Comparison of ENCODE assay signal across 18 cellular contexts in the genomic region with DNA sequence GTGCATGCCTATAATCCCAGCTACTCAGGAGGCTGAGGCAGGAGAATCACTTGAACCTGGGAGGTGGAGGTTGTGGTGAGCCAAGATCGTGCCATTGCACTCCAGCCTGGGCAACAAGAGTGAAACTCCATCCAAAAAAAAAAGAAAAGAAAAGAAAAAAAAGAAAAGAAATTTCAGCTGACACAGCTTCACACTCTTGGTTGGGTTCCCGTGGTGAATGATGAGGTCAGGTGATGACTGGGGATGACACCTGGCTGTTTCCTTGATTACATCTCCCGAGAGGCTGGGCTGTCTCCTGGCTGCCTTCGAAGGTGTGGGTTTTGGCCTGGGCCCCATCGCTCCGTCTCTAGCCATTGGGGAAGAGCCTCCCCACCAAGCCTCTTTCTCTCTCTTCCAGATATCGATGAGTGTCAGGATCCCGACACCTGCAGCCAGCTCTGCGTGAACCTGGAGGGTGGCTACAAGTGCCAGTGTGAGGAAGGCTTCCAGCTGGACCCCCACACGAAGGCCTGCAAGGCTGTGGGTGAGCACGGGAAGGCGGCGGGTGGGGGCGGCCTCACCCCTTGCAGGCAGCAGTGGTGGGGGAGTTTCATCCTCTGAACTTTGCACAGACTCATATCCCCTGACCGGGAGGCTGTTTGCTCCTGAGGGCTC. TPM values are rescaled to one million over a fixed set of nuclear protein-coding genes. Genes with fewer than 3 reads are reported as not detected.
DNase-seq lines count a peak whose midpoint lies in the region; ATAC-seq and TF ChIP-seq lines count a peak whose summit lies in the region.
"Had no signal": no experiment of that assay in that cellular context is flagged by ENCODE, and none has a peak within 500 bp of the region (broad histone marks: within the 10 kb centered on the region; RNA-seq: fewer than 3 reads in every experiment).

No MANE protein-coding gene starts in this region.

- no peaks in the 10 kb centered on the region for H3K4me1 Mint-ChIP-seq in activated T-cell treated with anti-CD3 and anti-CD28 coated beads, Interleukin-2, amount 50 U/mL, for 24 hours (ENCODE audit: low read depth)
- H3K4me1 Mint-ChIP-seq in activated T-cell treated with anti-CD3 and anti-CD28 coated beads, Interleukin-2, amount 50 U/mL, for 4 hours (ENCODE audit: low read depth): no peaks in the 10 kb centered on the region

- H3K9ac ChIP-seq in MM.1S (ENCODE audit: low read length): no peak overlapping the region
- H3K9ac ChIP-seq: GM23248 had no signal

- no peak overlapping the region for H3K4me2 ChIP-seq in MM.1S (ENCODE audit: low read depth, low read length)

- H3K9me3 ChIP-seq in right lobe of liver: no peaks in the 10 kb centered on the region
- H3K9me3 ChIP-seq in MM.1S (replicated peaks; ENCODE audit: insufficient read depth, low read length): no peaks in the 10 kb centered on the region
- H3K9me3 ChIP-seq: MG63, Peyer's patch had no signal

- 73% methylated on average over 8 of the region's 15 CpGs for WGBS in right lobe of liver (ENCODE audit: insufficient coverage, low coverage, low lambda C conversion rate, missing lambda C conversion rate)

- H3K4me3 Mint-ChIP-seq in activated T-cell treated with anti-CD3 and anti-CD28 coated beads, Interleukin-2, amount 50 U/mL, for 24 hours: no peak overlapping the region
- H3K4me3 Mint-ChIP-seq in activated T-cell treated with anti-CD3 and anti-CD28 coated beads, Interleukin-2, amount 50 U/mL, for 4 hours: no peak overlapping the region
- H3K4me3 Mint-ChIP-seq: HFFc6 had no signal

- H3K9me2 ChIP-seq in MM.1S (replicated peaks; ENCODE audit: insufficient read depth, low read length): no peaks in the 10 kb centered on the region

- H3F3A ChIP-seq in MM.1S (ENCODE audit: insufficient read depth, low read length): peaks cover 24% of the 10 kb centered on the region; the same call in 1 of the 2 replicates

- no peak for ATAC-seq in activated T-cell treated with anti-CD3 and anti-CD28 coated beads, Interleukin-2, amount 50 U/mL, for 4 hours
- ATAC-seq in right lobe of liver (peak in 3 of 4 donors; percentile 4 to 18 (median 5)), GM18502 (IDR thresholded peaks at IDR 0.05; ENCODE audit: poor library complexity, unreplicated experiment) (no peak)

- no peak for TF ChIP-seq POLR2A in right lobe of liver (IDR thresholded peaks at IDR 0.05)

- H3K27me3 ChIP-seq in right lobe of liver (no peaks in the 10 kb centered on the region), MM.1S (replicated peaks; ENCODE audit: insufficient read depth, low read length) (no peaks in the 10 kb centered on the region)
- H3K27me3 ChIP-seq: MG63, Peyer's patch had no signal

- H3K27ac ChIP-seq in right lobe of liver: no peak overlapping the region
- no peak overlapping the region for H3K27ac ChIP-seq in MM.1S (ENCODE audit: low read length)
- H3K27ac ChIP-seq: GM23248, Peyer's patch had no signal

- H3K36me3 ChIP-seq in right lobe of liver: peaks cover 17 to 100% (median 62%) of the 10 kb centered on the region in 4 donors
- H3K36me3 ChIP-seq in MM.1S (replicated peaks; ENCODE audit: insufficient read depth, low read length): peaks cover 31% of the 10 kb centered on the region

- peak overlapping the region; percentile 40 for H3K27ac Mint-ChIP-seq in activated T-cell treated with anti-CD3 and anti-CD28 coated beads, Interleukin-2, amount 50 U/mL, for 24 hours
- H3K27ac Mint-ChIP-seq: HFFc6 had no signal

- H3K4me1 ChIP-seq in right lobe of liver (peaks cover 0 to 18% (median 6%) of the 10 kb centered on the region in 4 donors), MM.1S (ENCODE audit: low read length) (peaks cover 9% of the 10 kb centered on the region)

- peaks cover 9% of the 10 kb centered on the region for H4K20me1 ChIP-seq in MM.1S (ENCODE audit: insufficient read depth, low read length)

- H2AFZ ChIP-seq in MM.1S (ENCODE audit: low read length): no peak overlapping the region
- H2AFZ ChIP-seq: GM23248 had no signal

- intact Hi-C loops in right lobe of liver (cut with DNase I): loop anchor here in 1 of 2 donors (10.0 kb wide), 1 partner anchor 76 kb away; no protein-coding TSS in a partner anchor

- peaks cover 59% of the 10 kb centered on the region for H3K79me2 ChIP-seq in MM.1S (ENCODE audit: low read length)

- H3K27me3 Mint-ChIP-seq in activated T-cell treated with anti-CD3 and anti-CD28 coated beads, Interleukin-2, amount 50 U/mL, for 24 hours: no peaks in the 10 kb centered on the region
- no peaks in the 10 kb centered on the region for H3K27me3 Mint-ChIP-seq in activated T-cell treated with anti-CD3 and anti-CD28 coated beads, Interleukin-2, amount 50 U/mL, for 4 hours (ENCODE audit: low read depth)

- no peaks in the 10 kb centered on the region for H3K9me3 Mint-ChIP-seq in activated T-cell treated with anti-CD3 and anti-CD28 coated beads, Interleukin-2, amount 50 U/mL, for 24 hours
- no peaks in the 10 kb centered on the region for H3K9me3 Mint-ChIP-seq in activated T-cell treated with anti-CD3 and anti-CD28 coated beads, Interleukin-2, amount 50 U/mL, for 4 hours
- H3K9me3 Mint-ChIP-seq: HFFc6 had no signal

- H3K36me3 Mint-ChIP-seq in activated T-cell treated with anti-CD3 and anti-CD28 coated beads, Interleukin-2, amount 50 U/mL, for 24 hours (ENCODE audit: low read depth): peaks cover 92% of the 10 kb centered on the region
- peaks cover 24% of the 10 kb centered on the region for H3K36me3 Mint-ChIP-seq in activated T-cell treated with anti-CD3 and anti-CD28 coated beads, Interleukin-2, amount 50 U/mL, for 4 hours (ENCODE audit: insufficient read depth)

- DNase-seq in activated T-cell treated with anti-CD3 and anti-CD28 coated beads, Interleukin-2, amount 50 U/mL, for 24 hours: no peak
- DNase-seq in activated T-cell treated with anti-CD3 and anti-CD28 coated beads, Interleukin-2, amount 50 U/mL, for 4 hours: no peak
- peak; percentile 29 for DNase-seq in RPMI8226
- no peak for DNase-seq in right lobe of liver
- no peak for DNase-seq in MM.1S
- DNase-seq in activated naive CD4-positive, alpha-beta T cell treated with Interleukin-2 at 50 U/mL for 16 hours: no peak
- DNase-seq: C1 segment of cervical spinal cord, GM23248, HFFc6, MG63, NCI-H1105, NCI-H1694, NCI-H2107, NCI-H2227 treated with DMSO at 0.1 percent for 48 hours, NCI-H524 treated with DMSO at 0.1 percent for 48 hours, Peyer's patch, SIG-M5 had no signal

- no peak overlapping the region for H3K4me3 ChIP-seq in right lobe of liver
- H3K4me3 ChIP-seq in MM.1S (ENCODE audit: low read length): no peak overlapping the region
- H3K4me3 ChIP-seq: GM23248, MG63, Peyer's patch had no signal

- TF ChIP-seq CTCF in right lobe of liver (IDR thresholded peaks at IDR 0.05) (no peak), MM.1S (IDR thresholded peaks at IDR 0.05; ENCODE audit: low read length) (no peak)

RNA-seq across cellular contexts. Expression of a gene that starts 22.0 kb away (rescaled TPM):
- 10 to 100 TPM; 36.2 to 40.7 (median 39.0) TPM for total RNA-seq in activated T-cell treated with anti-CD3 and anti-CD28 coated beads, Interleukin-2, amount 50 U/mL, for 4 hours
- total RNA-seq in right lobe of liver: 100 to 1,000 TPM in 1 of 6 experiments, 10 to 100 TPM in 4, 1 to 10 TPM in 1; 8.6 to 117 (median 26.8) TPM

RNA-seq across cellular contexts. Expression of a gene that starts 44.3 kb away (rescaled TPM):
- 10 to 100 TPM in 1 of 3 donors, 1 to 10 TPM in 2; 7.0 to 12.8 (median 7.6) TPM for total RNA-seq in activated T-cell treated with anti-CD3 and anti-CD28 coated beads, Interleukin-2, amount 50 U/mL, for 4 hours
- 1 to 10 TPM in 5 of 6 experiments, under 1 TPM in 1; 0.90 to 3.8 (median 2.2) TPM for total RNA-seq in right lobe of liver

Comparison
In these comparisons a context has a peak if more than half of its experiments do, and no peak if none do; other contexts are left out.
1. ATAC-seq: peak in right lobe of liver (3 of 4); none in activated T-cell treated with anti-CD3 and anti-CD28 coated beads, Interleukin-2, amount 50 U/mL, for 4 hours (0 of 2) and GM18502 (single experiment).